Comparison of ENCODE assay signal across 1 cellular context in the genomic region with DNA sequence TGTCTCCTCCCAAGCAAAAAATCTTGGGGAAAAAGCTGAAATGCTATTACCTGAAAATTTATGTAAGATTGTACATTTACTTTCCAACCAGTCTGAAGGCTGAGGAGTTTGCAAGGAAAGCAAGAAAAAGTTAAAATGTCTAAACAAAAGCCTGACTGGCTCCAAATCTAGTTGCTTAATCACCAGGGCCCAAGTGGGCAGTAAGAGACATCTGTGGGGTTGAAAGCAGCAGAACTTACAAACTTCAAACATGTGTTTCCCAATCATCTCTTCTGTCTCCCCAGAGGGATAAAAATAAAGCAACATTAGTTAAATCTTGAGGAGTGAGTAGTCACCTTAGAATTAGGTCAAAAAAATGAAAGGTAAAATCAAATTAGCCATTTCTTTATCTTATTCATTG.
TF ChIP-seq lines count a peak whose summit lies in the region.

No MANE protein-coding gene starts in this region.

TF ChIP-seq in IMR-90, 13 proteins besides CTCF, POLR2A, EP300 and RAD21:
- peak; percentile 86 for TF ChIP-seq CEBPB (IDR thresholded peaks at IDR 0.05; ENCODE audit: low read depth, low read length)
- no peak for TF ChIP-seq CHD1 (IDR thresholded peaks at IDR 0.05; ENCODE audit: low read depth, low read length)
- TF ChIP-seq SMC3 (IDR thresholded peaks at IDR 0.05; ENCODE audit: low read depth, low read length): peak; percentile 18; the same call in 1 of the 2 replicates
